In the genomic region with DNA sequence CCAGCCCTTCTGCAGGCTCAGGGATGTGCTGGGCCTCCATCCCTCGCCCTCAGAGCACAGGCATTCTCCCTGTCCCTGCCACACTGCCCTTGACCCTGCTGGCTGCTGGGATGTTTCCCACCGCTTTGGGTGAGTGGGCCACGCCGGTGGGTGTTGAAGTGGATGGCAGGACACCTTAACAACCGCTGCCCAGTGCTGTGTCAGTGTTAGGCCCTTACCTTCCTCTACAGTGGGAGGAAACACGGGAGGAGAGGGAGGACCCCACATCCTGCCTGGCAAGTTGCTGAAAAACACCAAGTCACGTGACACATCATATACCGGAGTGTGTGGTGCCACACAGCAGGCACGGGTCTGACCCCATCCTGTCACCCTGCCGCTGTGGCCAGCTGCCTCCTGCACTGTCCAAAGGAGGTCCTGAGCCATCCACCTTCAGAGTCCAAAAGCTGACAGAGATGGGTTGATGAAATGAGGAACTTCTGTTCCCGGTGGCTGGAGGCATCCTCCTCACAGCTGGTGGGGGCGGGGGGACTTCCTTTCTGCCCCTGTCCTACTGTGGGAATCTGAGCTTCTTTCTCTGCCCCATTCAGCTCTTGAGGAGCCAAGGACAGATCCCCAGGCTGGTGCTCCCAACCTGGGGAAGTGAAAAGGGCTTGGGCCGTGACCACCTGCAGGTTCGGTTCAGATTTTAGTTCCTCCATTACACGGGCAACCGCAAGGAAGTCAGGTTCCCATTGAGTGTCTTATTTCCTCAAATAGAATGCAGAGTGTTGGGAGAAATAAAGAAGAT, we compare ENCODE assay signal across 9 cellular contexts. TPM values are rescaled to one million over a fixed set of nuclear protein-coding genes. Genes with fewer than 3 reads are reported as not detected.
DNase-seq lines count a peak whose midpoint lies in the region; ATAC-seq and TF ChIP-seq lines count a peak whose summit lies in the region.
"Had no signal": no experiment of that assay in that cellular context is flagged by ENCODE, and none has a peak within 500 bp of the region (broad histone marks: within the 10 kb centered on the region; RNA-seq: fewer than 3 reads in every experiment).

No MANE protein-coding gene starts in this region.

- POLR2A ChIA-PET in activated CD4-positive, alpha-beta memory T cell treated with anti-CD3 and anti-CD28 coated beads, Interleukin-2, amount 10 ng/mL, durations not matched to agents 7 days and 5 days (lab: Charles Lee) = interaction anchor here (0.7 to 2.9 kb wide), 13 partner anchors 8 to 377 kb away, joined by 3 to 22 read pairs (median 3); a partner anchor contains a TSS

- H3K4me2 ChIP-seq in Karpas-422 (ENCODE audit: low read depth, low read length, poor library complexity, severe bottlenecking) = peak overlapping the region; percentile 73

- H3K4me3 Mint-ChIP-seq in activated CD4-positive, alpha-beta memory T cell treated with anti-CD3 and anti-CD28 coated beads, Interleukin-2, amount 10 ng/mL, durations not matched to agents 7 days and 5 days = peak overlapping the region; percentile 64
- H3K4me3 Mint-ChIP-seq in immature natural killer cell = peak overlapping the region; percentile 80 to 89 (median 87)

- H2AFZ ChIP-seq in Karpas-422 (ENCODE audit: low read length) = peak overlapping the region; percentile 87

- H3K36me3 Mint-ChIP-seq in activated CD4-positive, alpha-beta memory T cell treated with anti-CD3 and anti-CD28 coated beads, Interleukin-2, amount 10 ng/mL, durations not matched to agents 7 days and 5 days (ENCODE audit: low read depth) = peaks cover 7% of the 10 kb centered on the region
- peaks cover 0 to 4% (median 0%) of the 10 kb centered on the region in 3 donors for H3K36me3 Mint-ChIP-seq in immature natural killer cell

- peak overlapping the region; percentile 57 for H3K9ac ChIP-seq in Karpas-422 (ENCODE audit: low read length)

- H3K4me1 ChIP-seq in Karpas-422 (ENCODE audit: low read length) (peaks cover 28% of the 10 kb centered on the region), stomach (peaks cover 0 to 39% (median 10%) of the 10 kb centered on the region in 4 donors)
- H3K4me1 ChIP-seq: breast epithelium had no signal

- CTCF ChIA-PET in activated CD4-positive, alpha-beta memory T cell treated with anti-CD3 and anti-CD28 coated beads, Interleukin-2, amount 10 ng/mL, durations not matched to agents 7 days and 5 days (lab: Charles Lee) = interaction anchor here (0.9 kb wide), 1 partner anchor 129 kb away, joined by 3 read pairs; no protein-coding TSS in a partner anchor

- H3K9me3 ChIP-seq in Karpas-422 (ENCODE audit: low read length) = no peaks in the 10 kb centered on the region
- H3K9me3 ChIP-seq in stomach = no peaks in the 10 kb centered on the region
- H3K9me3 ChIP-seq: breast epithelium had no signal

- intact Hi-C loops in stomach (cut with DNase I; ENCODE audit: low total_unique reads) = loop anchor here (10.0 kb wide), 1 partner anchor 106 kb away; no protein-coding TSS in a partner anchor

- no peaks in the 10 kb centered on the region for H3K9me3 Mint-ChIP-seq in activated CD4-positive, alpha-beta memory T cell treated with anti-CD3 and anti-CD28 coated beads, Interleukin-2, amount 10 ng/mL, durations not matched to agents 7 days and 5 days
- H3K9me3 Mint-ChIP-seq in immature natural killer cell = peaks cover 0 to 2% (median 0%) of the 10 kb centered on the region in 6 donors

- H3K9me2 ChIP-seq in Karpas-422 (replicated peaks; ENCODE audit: insufficient read depth, low read length) = no peaks in the 10 kb centered on the region

- H3K27me3 Mint-ChIP-seq in activated CD4-positive, alpha-beta memory T cell treated with anti-CD3 and anti-CD28 coated beads, Interleukin-2, amount 10 ng/mL, durations not matched to agents 7 days and 5 days = no peaks in the 10 kb centered on the region
- peaks cover 9 to 19% (median 11%) of the 10 kb centered on the region in 3 donors for H3K27me3 Mint-ChIP-seq in immature natural killer cell (ENCODE audit: low read depth in 3 of 3)

- no peak for TF ChIP-seq CTCF in stomach (IDR thresholded peaks at IDR 0.05)

- peak overlapping the region; percentile 93 for H3K27ac Mint-ChIP-seq in activated CD4-positive, alpha-beta memory T cell treated with anti-CD3 and anti-CD28 coated beads, Interleukin-2, amount 10 ng/mL, durations not matched to agents 7 days and 5 days
- peak overlapping the region; percentile 94 to 99 (median 97) for H3K27ac Mint-ChIP-seq in immature natural killer cell

- H3K27ac ChIP-seq in Karpas-422 (ENCODE audit: low read length) = no peak overlapping the region
- H3K27ac ChIP-seq in stomach = peak overlapping the region; percentile 5 to 74 (median 40)

- H3K27me3 ChIP-seq in Karpas-422 (ENCODE audit: low read length) (peaks cover 3% of the 10 kb centered on the region; the same call in 1 of the 2 replicates), stomach (peaks cover 0 to 8% (median 0%) of the 10 kb centered on the region in 3 donors)
- H3K27me3 ChIP-seq: breast epithelium had no signal

- 41 to 60% (median 56%) methylated on average over 15 to 16 of the region's 16 CpGs for WGBS in stomach, 5 donors

- H3K79me2 ChIP-seq in Karpas-422 (ENCODE audit: low read length) = no peaks in the 10 kb centered on the region

- TF ChIP-seq EP300 in stomach (IDR thresholded peaks at IDR 0.05) = no peak

- ATAC-seq in HG03442 (IDR thresholded peaks at IDR 0.05; ENCODE audit: unreplicated experiment) = no peak

- H3K4me3 ChIP-seq in Karpas-422 (ENCODE audit: low read length) (peak overlapping the region; percentile 59), stomach (no peak overlapping the region)
- H3K4me3 ChIP-seq: breast epithelium had no signal

- TF ChIP-seq POLR2A in GM10847 (IDR thresholded peaks at IDR 0.05; ENCODE audit: extremely low read depth, insufficient read length) (peak; percentile 38), stomach (IDR thresholded peaks at IDR 0.05) (no peak)

- peaks cover 54% of the 10 kb centered on the region for H3K4me1 Mint-ChIP-seq in activated CD4-positive, alpha-beta memory T cell treated with anti-CD3 and anti-CD28 coated beads, Interleukin-2, amount 10 ng/mL, durations not matched to agents 7 days and 5 days
- peaks cover 41 to 44% of the 10 kb centered on the region in 2 donors for H3K4me1 Mint-ChIP-seq in immature natural killer cell

- no peaks in the 10 kb centered on the region for H3K36me3 ChIP-seq in Karpas-422 (ENCODE audit: insufficient read depth, low read length)
- no peaks in the 10 kb centered on the region for H3K36me3 ChIP-seq in stomach
- H3K36me3 ChIP-seq: breast epithelium had no signal

- no peaks in the 10 kb centered on the region for H4K20me1 ChIP-seq in Karpas-422 (ENCODE audit: insufficient read depth, low read depth, low read length)

- peak; percentile 66 for DNase-seq in Karpas-422
- peak; percentile 84 for DNase-seq in activated CD4-positive, alpha-beta memory T cell treated with anti-CD3 and anti-CD28 coated beads, Interleukin-2, amount 10 ng/mL, durations not matched to agents 7 days and 5 days
- peak; percentile 84 to 86 (median 84) for DNase-seq in immature natural killer cell
- DNase-seq in stomach = no peak
- DNase-seq in NCI-H187 (lab: John Stamatoyannopoulos, UW) = no peak
- DNase-seq in NCI-H146 (lab: John Stamatoyannopoulos, UW) = no peak

RNA-seq across cellular contexts. Expression of a gene that starts 3.2 kb away (rescaled TPM):
- total RNA-seq in Karpas-422 (2014; rRNA removed; shearing (Covaris generic); ENCODE audit: low replicate concordance) = 8.7 and 9.2 TPM in 2 replicates
- 10 to 100 TPM; 58.9 to 60.1 TPM for total RNA-seq in activated CD4-positive, alpha-beta memory T cell treated with anti-CD3 and anti-CD28 coated beads, Interleukin-2, amount 10 ng/mL, durations not matched to agents 7 days and 5 days
- polyA plus RNA-seq in immature natural killer cell = 100 to 1,000 TPM in 2 of 3 donors, 10 to 100 TPM in 1; 93.2 to 146 (median 101) TPM
- 10 to 100 TPM in 3 of 5 donors, 1 to 10 TPM in 2; 5.3 to 44.0 (median 17.6) TPM for total RNA-seq in stomach
- polyA plus RNA-seq in stomach = 10 to 100 TPM in 2 of 3 donors, 1 to 10 TPM in 1; 9.8 to 18.2 (median 15.6) TPM

RNA-seq across cellular contexts. Expression of a gene that starts 38.5 kb away (rescaled TPM):
- total RNA-seq in Karpas-422 (2014; rRNA removed; shearing (Covaris generic); ENCODE audit: low replicate concordance) = 38.3 and 48.1 TPM in 2 replicates
- total RNA-seq in activated CD4-positive, alpha-beta memory T cell treated with anti-CD3 and anti-CD28 coated beads, Interleukin-2, amount 10 ng/mL, durations not matched to agents 7 days and 5 days = 10 to 100 TPM; 48.5 to 51.2 TPM
- polyA plus RNA-seq in immature natural killer cell = 10 to 100 TPM; 37.7 to 51.1 (median 45.1) TPM
- total RNA-seq in stomach = 10 to 100 TPM in 3 of 5 donors, 1 to 10 TPM in 1, under 1 TPM in 1; 0.58 to 40.0 (median 22.7) TPM
- polyA plus RNA-seq in stomach = 10 to 100 TPM; 20.4 to 25.1 (median 21.8) TPM

RNA-seq across cellular contexts. Expression of a gene that starts 45.2 kb away (rescaled TPM):
- 67.0 and 72.5 TPM in 2 replicates for total RNA-seq in Karpas-422 (2014; rRNA removed; shearing (Covaris generic); ENCODE audit: low replicate concordance)
- 10 to 100 TPM; 76.7 to 78.8 TPM for total RNA-seq in activated CD4-positive, alpha-beta memory T cell treated with anti-CD3 and anti-CD28 coated beads, Interleukin-2, amount 10 ng/mL, durations not matched to agents 7 days and 5 days
- 100 to 1,000 TPM; 258 to 407 (median 270) TPM for polyA plus RNA-seq in immature natural killer cell
- total RNA-seq in stomach = 10 to 100 TPM in 2 of 5 donors, 1 to 10 TPM in 2, under 1 TPM in 1; 0.58 to 44.4 (median 4.0) TPM
- polyA plus RNA-seq in stomach = 10 to 100 TPM; 21.9 to 37.6 (median 29.1) TPM

Comparison
In these comparisons a context has a peak if more than half of its experiments do, and no peak if none do; other contexts are left out.
1. DNase-seq: peak in Karpas-422 (single experiment), activated CD4-positive, alpha-beta memory T cell treated with anti-CD3 and anti-CD28 coated beads, Interleukin-2, amount 10 ng/mL, durations not matched to agents 7 days and 5 days (single experiment) and immature natural killer cell (3 of 3); none in stomach (single experiment), NCI-H187 (0 of 2) and NCI-H146 (single experiment).